ENCODE assay signal across 22 cellular contexts in genomic region chr2:219071189-219071816, GRCh38. TPM values are rescaled to one million over a fixed set of nuclear protein-coding genes. Genes with fewer than 3 reads are reported as not detected.
DNase-seq lines count a peak whose midpoint lies in the region; ATAC-seq, FAIRE-seq and TF ChIP-seq lines count a peak whose summit lies in the region.
"Had no signal": no experiment of that assay in that cellular context is flagged by ENCODE, and none has a peak within 500 bp of the region (broad histone marks: within the 10 kb centered on the region; RNA-seq: fewer than 3 reads in every experiment).

No MANE protein-coding gene starts in this region.

- ATAC-seq in upper lobe of left lung (ENCODE audit: low FRiP score in 2 of 2), result no peak
- ATAC-seq: activated CD8-positive, alpha-beta T cell treated with anti-CD3 and anti-CD28 coated beads, Interleukin-2, amount 10 ng/mL, durations not matched to agents 7 days and 5 days; heart right ventricle; stimulated activated naive CD8-positive, alpha-beta T cell treated with anti-CD3 and anti-CD28 coated beads, Interleukin-15, Interleukin-2, amounts not matched to agents 100 U/mL and 50 U/mL, for 24 hours had no signal

- no peaks in the 10 kb centered on the region for H3K36me3 ChIP-seq in bronchial epithelial cell (ENCODE audit: control insufficient read depth, insufficient read depth, low read length)
- peaks cover 0 to 15% (median 6%) of the 10 kb centered on the region in 4 donors for H3K36me3 ChIP-seq in liver (ENCODE audit: control insufficient read depth in 4 of 4, insufficient read depth in 3 of 4, low read depth in 1 of 4, low read length in 3 of 4)
- peaks cover 0 to 9% of the 10 kb centered on the region in 2 donors for H3K36me3 ChIP-seq in thyroid gland
- H3K36me3 ChIP-seq in upper lobe of left lung, result peaks cover 0 to 20% (median 12%) of the 10 kb centered on the region in 4 donors

- DNase-seq in COLO668 (lab: John Stamatoyannopoulos, UW; ENCODE audit: unreplicated experiment) (peak; percentile 50), HT1080 (ENCODE audit: low read depth) (peak; percentile 34), bronchial epithelial cell (ENCODE audit: low read depth) (peak; percentile 71), thyroid gland (no peak), NCI-H1092 treated with DMSO at 0.1 percent for 48 hours (lab: John Stamatoyannopoulos, UW) (no peak), upper lobe of left lung (no peak), HTR-8/SVneo (ENCODE audit: insufficient read length, low spot score) (no peak)
- DNase-seq: activated CD8-positive, alpha-beta T cell treated with anti-CD3 and anti-CD28 coated beads, Interleukin-2, amount 10 ng/mL, durations not matched to agents 7 days and 5 days; amygdala; COR-L47; erythroblast; heart right ventricle; kidney glomerular epithelial cell; MM.1S; NCI-H1930; NCI-H510A treated with DMSO at 0.1 percent for 48 hours; posterior cingulate gyrus; SK-N-SH; stimulated activated CD4-positive, alpha-beta T cell treated with anti-CD3 and anti-CD28 coated beads, Interleukin-12 subunit alpha, Interleukin-12 subunit beta, amount 100 ng/mL, for 4 hours; stimulated activated naive CD8-positive, alpha-beta T cell treated with anti-CD3 and anti-CD28 coated beads, Interleukin-15, Interleukin-2, amounts not matched to agents 100 U/mL and 50 U/mL, for 24 hours had no signal

- no peaks in the 10 kb centered on the region for H3K27me3 ChIP-seq in bronchial epithelial cell (ENCODE audit: control insufficient read depth, insufficient read depth, low read length)
- H3K27me3 ChIP-seq in liver (ENCODE audit: control insufficient read depth in 4 of 4, insufficient read depth in 4 of 4, low read length in 3 of 4), result no peaks in the 10 kb centered on the region
- no peaks in the 10 kb centered on the region for H3K27me3 ChIP-seq in thyroid gland
- no peaks in the 10 kb centered on the region for H3K27me3 ChIP-seq in upper lobe of left lung
- H3K27me3 ChIP-seq: heart right ventricle had no signal

- TF ChIP-seq CTCF in bronchial epithelial cell (IDR thresholded peaks at IDR 0.05; ENCODE audit: insufficient read depth, low read length, severe bottlenecking), result no peak
- no peak for TF ChIP-seq CTCF in liver (IDR thresholded peaks at IDR 0.05; ENCODE audit: low read depth, low read length, missing input control)
- no peak for TF ChIP-seq CTCF in thyroid gland (IDR thresholded peaks at IDR 0.05)
- no peak for TF ChIP-seq CTCF in upper lobe of left lung (IDR thresholded peaks at IDR 0.05)

- TF ChIP-seq POLR2A in thyroid gland (IDR thresholded peaks at IDR 0.05) (no peak), upper lobe of left lung (IDR thresholded peaks at IDR 0.05) (no peak)

- no peaks in the 10 kb centered on the region for H3K9me3 ChIP-seq in liver (ENCODE audit: control insufficient read depth in 4 of 4, low read length in 3 of 4)
- no peaks in the 10 kb centered on the region for H3K9me3 ChIP-seq in thyroid gland
- no peaks in the 10 kb centered on the region for H3K9me3 ChIP-seq in upper lobe of left lung
- H3K9me3 ChIP-seq: heart right ventricle, SK-N-SH had no signal

- TF ChIP-seq RAD21 in liver (IDR thresholded peaks at IDR 0.05), result peak in 1 of 2 donors; percentile 10

- peaks cover 0 to 15% (median 11%) of the 10 kb centered on the region in 4 donors for H3K4me1 ChIP-seq in liver (ENCODE audit: control insufficient read depth in 4 of 4, insufficient read depth in 4 of 4, low read length in 3 of 4)
- H3K4me1 ChIP-seq in thyroid gland, result no peaks in the 10 kb centered on the region
- peaks cover 0 to 10% (median 7%) of the 10 kb centered on the region in 4 donors for H3K4me1 ChIP-seq in upper lobe of left lung

- intact Hi-C loops in thyroid gland (cut with DNase I), result no loop called here

- H3K9ac ChIP-seq in liver (ENCODE audit: low read depth in 1 of 2, low read length in 2 of 2), result no peak overlapping the region
- H3K9ac ChIP-seq: SK-N-SH had no signal

- TF ChIP-seq EP300 in upper lobe of left lung (IDR thresholded peaks at IDR 0.05), result no peak

- WGBS in liver, result 30% methylated on average over 6 of the region's 6 CpGs
- 79% methylated on average over 6 of the region's 6 CpGs for WGBS in thyroid gland, 2 donors
- WGBS in upper lobe of left lung, 2 donors, result 57 to 58% methylated on average over 6 of the region's 6 CpGs

- H3K27ac ChIP-seq in liver (ENCODE audit: low read depth in 1 of 2, low read length in 2 of 2) (no peak overlapping the region), thyroid gland (no peak overlapping the region), upper lobe of left lung (peak overlapping the region in 1 of 4 donors; percentile 14)
- H3K27ac ChIP-seq: heart right ventricle had no signal

- FAIRE-seq in bronchial epithelial cell (lab: Jason Lieb, UNC), result no peak
- no peak for FAIRE-seq in HTR-8/SVneo (lab: Jason Lieb, UNC)
- FAIRE-seq: colon had no signal

- no peak overlapping the region for H3K4me3 ChIP-seq in bronchial epithelial cell (ENCODE audit: low read depth, low read length)
- no peak overlapping the region for H3K4me3 ChIP-seq in liver (ENCODE audit: low read depth in 1 of 3, low read length in 3 of 3)
- H3K4me3 ChIP-seq in thyroid gland (replicated peaks in 1 of 3), result no peak overlapping the region
- no peak overlapping the region for H3K4me3 ChIP-seq in upper lobe of left lung
- H3K4me3 ChIP-seq: heart right ventricle had no signal

TF ChIP-seq in liver, 16 proteins besides CTCF, POLR2A, EP300 and RAD21:
- TF ChIP-seq SP1 (IDR thresholded peaks at IDR 0.05), result peak; percentile 25
- no peak for TF ChIP-seq RXRA (IDR thresholded peaks at IDR 0.05)
- peak; percentile 23 to 37 for TF ChIP-seq HNF4A (conservative IDR thresholded peaks at IDR 0.05)
- TF ChIP-seq FOXA1 (IDR thresholded peaks at IDR 0.05), result no peak

RNA-seq across cellular contexts. Expression of gene IHH, which starts 10.6 kb away (rescaled TPM):
- total RNA-seq in HT1080 (2014; rRNA removed; shearing (Covaris generic)), result not detected in 2 replicates
- polyA plus RNA-seq in HT1080 (2015; cell fraction: cytosol; rRNA removed), result not detected in 2 replicates
- not detected in 2 replicates for polyA plus RNA-seq in HT1080 (2015; cell fraction: nucleus; rRNA removed)
- total RNA-seq in bronchial epithelial cell (not detected in 2 replicates), liver (1 to 10 TPM in 1 of 2 donors, under 1 TPM in 1; 0.75 to 2.4 TPM), thyroid gland (under 1 TPM in 1 of 4 donors, not detected in 3; 0.34 TPM), upper lobe of left lung (1 to 10 TPM in 3 of 6 donors, under 1 TPM in 1, not detected in 2; 0.80 to 4.4 (median 1.5) TPM)
- under 1 TPM; 0.51 to 0.82 TPM for polyA plus RNA-seq in liver
- total RNA-seq: activated CD8-positive, alpha-beta T cell treated with anti-CD3 and anti-CD28 coated beads, Interleukin-2, amount 10 ng/mL, durations not matched to agents 7 days and 5 days had no signal

RNA-seq across cellular contexts. Expression of gene CFAP65, which starts 30.0 kb away (rescaled TPM):
- not detected in 2 replicates for total RNA-seq in HT1080 (2014; rRNA removed; shearing (Covaris generic))
- polyA plus RNA-seq in HT1080 (2015; cell fraction: cytosol; rRNA removed), result 0.09 and 0.17 TPM in 2 replicates
- polyA plus RNA-seq in HT1080 (2015; cell fraction: nucleus; rRNA removed), result 0.25 and 0.26 TPM in 2 replicates
- total RNA-seq in bronchial epithelial cell (not detected in 2 replicates), liver (not detected), thyroid gland (1 to 10 TPM in 1 of 4 donors, under 1 TPM in 2, not detected in 1; under 0.01 to 1.3 (median 0.78) TPM), upper lobe of left lung (10 to 100 TPM in 3 of 6 donors, 1 to 10 TPM in 2, under 1 TPM in 1; 0.26 to 18.7 (median 10.7) TPM)
- polyA plus RNA-seq in liver, result not detected
- total RNA-seq: activated CD8-positive, alpha-beta T cell treated with anti-CD3 and anti-CD28 coated beads, Interleukin-2, amount 10 ng/mL, durations not matched to agents 7 days and 5 days; heart right ventricle had no signal
- polyA plus RNA-seq: heart right ventricle had no signal

Comparison
In these comparisons a context has a peak if more than half of its experiments do, and no peak if none do; other contexts are left out.
1. DNase-seq: peak in COLO668 (single experiment), HT1080 (single experiment) and bronchial epithelial cell (single experiment); none in thyroid gland (0 of 2), NCI-H1092 treated with DMSO at 0.1 percent for 48 hours (single experiment), upper lobe of left lung (0 of 2) and HTR-8/SVneo (single experiment).